25 cellular contexts compared by ENCODE assay signal in the genomic region with DNA sequence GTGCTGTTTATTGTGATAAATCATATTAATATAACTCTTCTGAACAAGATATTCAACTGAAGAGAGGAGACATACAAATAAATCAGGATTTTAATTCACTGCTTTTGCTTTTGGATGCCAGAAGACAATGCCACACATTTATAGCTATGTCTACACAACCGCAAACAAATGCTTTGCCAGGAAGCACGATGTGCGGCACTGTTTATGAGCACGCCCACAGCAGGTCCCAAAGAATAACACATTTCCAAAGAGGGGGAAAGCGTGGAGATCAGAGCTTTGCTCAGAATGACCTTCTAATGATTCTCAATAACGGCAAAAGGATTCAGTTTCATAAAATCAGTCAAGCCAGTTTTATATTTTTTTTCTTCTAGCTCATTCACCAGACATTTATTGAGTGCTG. TPM values are rescaled to one million over a fixed set of nuclear protein-coding genes. Genes with fewer than 3 reads are reported as not detected.
"Had no signal": no experiment of that assay in that cellular context is flagged by ENCODE, and none has a peak within 500 bp of the region (broad histone marks: within the 10 kb centered on the region; RNA-seq: fewer than 3 reads in every experiment).

No MANE protein-coding gene starts in this region.

- H3K4me1 ChIP-seq: heart left ventricle, left lung, lower lobe of right lung, right atrium auricular region, transverse colon had no signal

- H3K27ac ChIP-seq: cardiac muscle cell, heart left ventricle, left lung, lower lobe of right lung, right atrium auricular region, transverse colon, WERI-Rb-1 had no signal

- H3K27me3 ChIP-seq: cardiac muscle cell, left lung, right atrium auricular region, transverse colon had no signal

- H3K9me3 ChIP-seq: left lung, lower lobe of right lung, right atrium auricular region, transverse colon had no signal

- H3K4me3 ChIP-seq: cardiac muscle cell, heart left ventricle, left lung, lower lobe of right lung, right atrium auricular region, transverse colon had no signal

- DNase-seq: activated CD4-positive, alpha-beta T cell treated with anti-CD3 and anti-CD28 coated beads for 48 hours; activated CD4-positive, alpha-beta T cell treated with anti-CD3 and anti-CD28 coated beads, Interleukin-2, amount 50 U/mL, for 48 hours; activated CD8-positive, alpha-beta memory T cell treated with anti-CD3 and anti-CD28 coated beads for 24 hours; activated effector memory CD4-positive, alpha-beta T cell treated with Interleukin-2 at 50 U/mL for 16 hours; activated naive CD4-positive, alpha-beta T cell treated with Interleukin-2 at 50 U/mL for 16 hours; anterior cingulate cortex; cortex of kidney; effector memory CD8-positive, alpha-beta T cell; heart left ventricle; left lung; lower lobe of right lung; mesenchymal stem cell; natural killer cell; stimulated activated CD4-positive, alpha-beta T cell treated with anti-CD3 and anti-CD28 coated beads, Interleukin-2, amount 100 ng/mL, for 48 hours; stimulated activated naive CD4-positive, alpha-beta T cell treated with Interleukin-2 at 50 U/mL for 16 hours; T-helper 9 cell; transverse colon; WERI-Rb-1 had no signal

- H3K36me3 ChIP-seq: cardiac muscle cell, heart left ventricle, left lung, lower lobe of right lung, right atrium auricular region, transverse colon, WERI-Rb-1 had no signal

RNA-seq across cellular contexts. Expression of gene FAM216B, which starts 16.7 kb away (rescaled TPM):
- total RNA-seq: cardiac muscle cell, chondrocyte, endothelial cell of umbilical vein, natural killer cell, pulmonary artery endothelial cell, transverse colon, urinary bladder had no signal
- polyA plus RNA-seq: cardiac muscle cell, endothelial cell of umbilical vein, esophagus, urinary bladder had no signal
